1 cellular context compared by ENCODE assay signal in the genomic region with DNA sequence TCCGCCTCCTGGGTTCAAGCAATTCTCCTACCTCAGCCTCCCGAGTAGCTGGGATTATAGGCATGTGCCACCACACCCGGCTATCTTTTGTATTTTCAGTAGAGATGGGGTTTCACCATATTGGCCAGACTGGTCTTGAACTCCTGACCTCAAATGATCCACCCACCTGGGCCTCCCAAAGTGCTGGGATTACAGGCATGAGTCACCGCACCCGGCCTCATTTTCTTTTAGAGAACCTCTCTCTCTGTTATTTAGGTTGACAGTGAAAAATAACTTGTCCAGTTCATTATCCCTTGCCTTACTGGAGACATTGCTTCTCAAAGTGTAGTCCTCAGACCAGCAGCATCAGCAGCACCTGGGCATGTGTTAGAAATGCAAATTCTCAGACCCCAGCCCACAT. TPM values are rescaled to one million over a fixed set of nuclear protein-coding genes. Genes with fewer than 3 reads are reported as not detected.
"Had no signal": no experiment of that assay in that cellular context is flagged by ENCODE, and none has a peak within 500 bp of the region (broad histone marks: within the 10 kb centered on the region; RNA-seq: fewer than 3 reads in every experiment).

No MANE protein-coding gene starts in this region.

RNA-seq across cellular contexts. Expression of a gene that starts 25.4 kb away (rescaled TPM):
- polyA plus RNA-seq: aorta had no signal
